12 cellular contexts compared by ENCODE assay signal in genomic region chr11:72727521-72727920, GRCh38. TPM values are rescaled to one million over a fixed set of nuclear protein-coding genes. Genes with fewer than 3 reads are reported as not detected.
DNase-seq lines count a peak whose midpoint lies in the region; ATAC-seq and TF ChIP-seq lines count a peak whose summit lies in the region.
"Had no signal": no experiment of that assay in that cellular context is flagged by ENCODE, and none has a peak within 500 bp of the region (broad histone marks: within the 10 kb centered on the region; RNA-seq: fewer than 3 reads in every experiment).

No MANE protein-coding gene starts in this region.

- peaks cover 85 to 96% of the 10 kb centered on the region in 2 donors for H3K36me3 Mint-ChIP-seq in CD14-positive monocyte
- H3K36me3 Mint-ChIP-seq in CD8-positive, alpha-beta T cell, result peaks cover 38% of the 10 kb centered on the region
- H3K36me3 Mint-ChIP-seq in activated B cell treated with CpG ODN at 0.5 μM for 24 hours (ENCODE audit: low read depth), result peaks cover 57% of the 10 kb centered on the region
- H3K36me3 Mint-ChIP-seq in naive thymus-derived CD4-positive, alpha-beta T cell, result peaks cover 3 to 24% (median 14%) of the 10 kb centered on the region in 5 donors

- intact Hi-C loops in CD14-positive monocyte (cut with micrococcal nuclease), result no loop called here
- intact Hi-C loops in CD8-positive, alpha-beta T cell (cut with DNase I, micrococcal nuclease), result no loop called here
- intact Hi-C loops in activated B cell treated with CpG ODN at 0.5 μM for 24 hours (cut with micrococcal nuclease), result no loop called here
- intact Hi-C loops in naive thymus-derived CD4-positive, alpha-beta T cell (cut with micrococcal nuclease), result no loop called here
- intact Hi-C loops in posterior vena cava (cut with DNase I), result loop anchor here (5.0 to 10.0 kb wide), 3 partner anchors 65 to 450 kb away; partner anchors contain the start of gene STARD10 (in 2 of the 2)

- H3K9me3 Mint-ChIP-seq in CD14-positive monocyte (peaks cover 0 to 9% (median 6%) of the 10 kb centered on the region in 7 donors), activated B cell treated with CpG ODN at 0.5 μM for 24 hours (peaks cover 2% of the 10 kb centered on the region)
- H3K9me3 Mint-ChIP-seq in CD8-positive, alpha-beta T cell, result no peaks in the 10 kb centered on the region
- H3K9me3 Mint-ChIP-seq in naive thymus-derived CD4-positive, alpha-beta T cell, result peaks cover 0 to 4% (median 0%) of the 10 kb centered on the region in 11 donors

- TF ChIP-seq CTCF in CD14-positive monocyte (IDR thresholded peaks at IDR 0.05), result no peak
- TF ChIP-seq CTCF in CD8-positive, alpha-beta T cell (IDR thresholded peaks at IDR 0.05), result no peak
- TF ChIP-seq CTCF in activated B cell treated with CpG ODN at 0.5 μM for 24 hours (IDR thresholded peaks at IDR 0.05), result no peak

- no peak overlapping the region for H3K27ac ChIP-seq in CD8-positive, alpha-beta T cell (ENCODE audit: low read depth, low read length)
- no peak overlapping the region for H3K27ac ChIP-seq in naive thymus-derived CD4-positive, alpha-beta T cell (ENCODE audit: low read depth, low read length)

- H3K27ac Mint-ChIP-seq in CD14-positive monocyte, result peak overlapping the region; percentile 84 to 98 (median 91)
- peak overlapping the region; percentile 38 for H3K27ac Mint-ChIP-seq in CD8-positive, alpha-beta T cell
- peak overlapping the region; percentile 71 for H3K27ac Mint-ChIP-seq in activated B cell treated with CpG ODN at 0.5 μM for 24 hours
- peak overlapping the region; percentile 35 to 88 (median 56) for H3K27ac Mint-ChIP-seq in naive thymus-derived CD4-positive, alpha-beta T cell

- H3K27me3 ChIP-seq in CD8-positive, alpha-beta T cell (ENCODE audit: insufficient read depth, low read length), result no peaks in the 10 kb centered on the region
- no peaks in the 10 kb centered on the region for H3K27me3 ChIP-seq in naive thymus-derived CD4-positive, alpha-beta T cell (ENCODE audit: control insufficient read depth in 2 of 2, insufficient read depth in 2 of 2, low read length in 2 of 2)

- peak overlapping the region in 1 of 2 donors; percentile 31 for H3K4me3 Mint-ChIP-seq in CD14-positive monocyte
- no peak overlapping the region for H3K4me3 Mint-ChIP-seq in CD8-positive, alpha-beta T cell
- H3K4me3 Mint-ChIP-seq in activated B cell treated with CpG ODN at 0.5 μM for 24 hours, result no peak overlapping the region
- H3K4me3 Mint-ChIP-seq in naive thymus-derived CD4-positive, alpha-beta T cell, result no peak overlapping the region

- POLR2A ChIA-PET in CD8-positive, alpha-beta T cell (lab: Charles Lee), result interaction anchor here (1.2 kb wide), 1 partner anchor 9 kb away, joined by 3 read pairs; no protein-coding TSS in a partner anchor
- POLR2A ChIA-PET in activated B cell treated with CpG ODN at 0.5 μM for 24 hours (lab: Charles Lee), result interaction anchor here (0.9 to 3.9 kb wide), 4 partner anchors 16 to 88 kb away, joined by 3 to 57 read pairs (median 3); partner anchors contain the start of gene STARD10
- POLR2A ChIA-PET in naive thymus-derived CD4-positive, alpha-beta T cell (lab: Charles Lee), result interaction anchor here (2.4 kb wide), 1 partner anchor 66 kb away, joined by 10 read pairs; no protein-coding TSS in a partner anchor

- H3K36me3 ChIP-seq in CD8-positive, alpha-beta T cell (ENCODE audit: insufficient read depth, low read length), result no peaks in the 10 kb centered on the region
- peaks cover 0 to 25% (median 4%) of the 10 kb centered on the region in 3 experiments for H3K36me3 ChIP-seq in naive thymus-derived CD4-positive, alpha-beta T cell (ENCODE audit: control insufficient read depth in 2 of 3, insufficient read depth in 3 of 3, low read length in 3 of 3)

- no peak overlapping the region for H3K4me3 ChIP-seq in CD8-positive, alpha-beta T cell (ENCODE audit: low read depth, low read length)
- no peak overlapping the region for H3K4me3 ChIP-seq in naive thymus-derived CD4-positive, alpha-beta T cell (ENCODE audit: low read length)

- H3K4me1 Mint-ChIP-seq in CD14-positive monocyte (peaks cover 87% of the 10 kb centered on the region), activated B cell treated with CpG ODN at 0.5 μM for 24 hours (peaks cover 78% of the 10 kb centered on the region)
- H3K4me1 Mint-ChIP-seq in CD8-positive, alpha-beta T cell (ENCODE audit: low read depth), result peaks cover 32% of the 10 kb centered on the region
- peaks cover 22 to 49% (median 43%) of the 10 kb centered on the region in 7 donors for H3K4me1 Mint-ChIP-seq in naive thymus-derived CD4-positive, alpha-beta T cell

- H3K4me1 ChIP-seq in CD8-positive, alpha-beta T cell (ENCODE audit: insufficient read depth, low read length), result peaks cover 20% of the 10 kb centered on the region
- peaks cover 13 to 17% of the 10 kb centered on the region in 2 donors for H3K4me1 ChIP-seq in naive thymus-derived CD4-positive, alpha-beta T cell (ENCODE audit: control insufficient read depth in 2 of 2, insufficient read depth in 2 of 2, low read length in 2 of 2)

- peak; percentile 69 for DNase-seq in CD14-positive monocyte (ENCODE audit: low spot score)
- DNase-seq in CD8-positive, alpha-beta T cell, result no peak
- no peak for DNase-seq in activated B cell treated with CpG ODN at 0.5 μM for 24 hours
- DNase-seq in naive thymus-derived CD4-positive, alpha-beta T cell, result no peak
- DNase-seq in posterior vena cava (ENCODE audit: low spot score), result no peak
- no peak for DNase-seq in activated CD4-positive, alpha-beta T cell treated with anti-CD3 and anti-CD28 coated beads for 48 hours
- DNase-seq: NCI-H2107; NCI-H774; stimulated activated naive CD4-positive, alpha-beta T cell treated with Interleukin-2 at 50 U/mL for 16 hours had no signal

- no peak for ATAC-seq in CD8-positive, alpha-beta T cell
- ATAC-seq in activated B cell treated with CpG ODN at 0.5 μM for 24 hours (ENCODE audit: low read depth), result no peak
- ATAC-seq in naive thymus-derived CD4-positive, alpha-beta T cell, result peak; percentile 21
- ATAC-seq in HG02884 (IDR thresholded peaks at IDR 0.05; ENCODE audit: unreplicated experiment), result no peak
- ATAC-seq: esophagus mucosa had no signal

- CTCF ChIA-PET in CD8-positive, alpha-beta T cell (lab: Charles Lee), result interaction anchor here (1.5 to 11.0 kb wide), 4 partner anchors 64 to 451 kb away, joined by 5 to 157 read pairs (median 30); partner anchors contain the start of gene STARD10
- CTCF ChIA-PET in activated B cell treated with CpG ODN at 0.5 μM for 24 hours (lab: Charles Lee), result interaction anchor here (1.2 to 6.6 kb wide), 3 partner anchors 10 to 66 kb away, joined by 3 to 144 read pairs (median 42); partner anchors contain the start of gene STARD10
- CTCF ChIA-PET in naive thymus-derived CD4-positive, alpha-beta T cell (lab: Charles Lee), result interaction anchor here (0.6 to 7.5 kb wide), 7 partner anchors 15 to 450 kb away, joined by 3 to 102 read pairs (median 3); partner anchors contain the start of gene STARD10

- no peaks in the 10 kb centered on the region for H3K9me3 ChIP-seq in CD8-positive, alpha-beta T cell (ENCODE audit: low read length)
- no peaks in the 10 kb centered on the region for H3K9me3 ChIP-seq in naive thymus-derived CD4-positive, alpha-beta T cell (ENCODE audit: control insufficient read depth in 2 of 3, low read length in 3 of 3)

- no peaks in the 10 kb centered on the region for H3K27me3 Mint-ChIP-seq in CD14-positive monocyte (ENCODE audit: low read depth in 3 of 3)
- H3K27me3 Mint-ChIP-seq in CD8-positive, alpha-beta T cell (ENCODE audit: low read depth), result no peaks in the 10 kb centered on the region
- no peaks in the 10 kb centered on the region for H3K27me3 Mint-ChIP-seq in activated B cell treated with CpG ODN at 0.5 μM for 24 hours
- H3K27me3 Mint-ChIP-seq in naive thymus-derived CD4-positive, alpha-beta T cell, result no peaks in the 10 kb centered on the region

RNA-seq across cellular contexts. Expression of gene ARAP1, which starts 24.7 kb away (rescaled TPM):
- 10 to 100 TPM; 48.7 to 79.0 TPM for polyA plus RNA-seq in CD14-positive monocyte
- total RNA-seq in CD8-positive, alpha-beta T cell, result 10 to 100 TPM; 93.5 to 95.2 TPM
- total RNA-seq in activated B cell treated with CpG ODN at 0.5 μM for 24 hours (113 and 139 TPM in 2 replicates), posterior vena cava (10 to 100 TPM; 49.9 to 81.9 TPM)
- total RNA-seq in naive thymus-derived CD4-positive, alpha-beta T cell, result 100 to 1,000 TPM; 119 to 317 (median 156) TPM
- polyA plus RNA-seq in naive thymus-derived CD4-positive, alpha-beta T cell, result 10 to 100 TPM; 30.4 to 55.3 TPM

RNA-seq across cellular contexts. Expression of gene PDE2A, which starts 53.3 kb away (rescaled TPM):
- under 1 TPM; 0.18 to 0.53 TPM for polyA plus RNA-seq in CD14-positive monocyte
- total RNA-seq in CD8-positive, alpha-beta T cell, result 1 to 10 TPM; 3.8 to 4.2 TPM
- total RNA-seq in activated B cell treated with CpG ODN at 0.5 μM for 24 hours (0.32 and 1.4 TPM in 2 replicates), posterior vena cava (10 to 100 TPM; 33.0 to 38.8 TPM)
- total RNA-seq in naive thymus-derived CD4-positive, alpha-beta T cell, result 1 to 10 TPM in 4 of 5 experiments, under 1 TPM in 1; 0.97 to 9.0 (median 1.7) TPM
- not detected for polyA plus RNA-seq in naive thymus-derived CD4-positive, alpha-beta T cell
- total RNA-seq: G401 had no signal

Comparison
In these comparisons a context has a peak if more than half of its experiments do, and no peak if none do; other contexts are left out.
1. H3K27ac Mint-ChIP-seq: peak in every context shown above with its lines; median percentile 91 in CD14-positive monocyte; 71 in activated B cell treated with CpG ODN at 0.5 μM for 24 hours; 56 in naive thymus-derived CD4-positive, alpha-beta T cell; 38 in CD8-positive, alpha-beta T cell.
2. intact Hi-C loops: an anchor here in posterior vena cava (5.0 to 10.0 kb wide); none called in CD14-positive monocyte, CD8-positive, alpha-beta T cell, activated B cell treated with CpG ODN at 0.5 μM for 24 hours and naive thymus-derived CD4-positive, alpha-beta T cell.